In genomic region chr15:34366271-34367043, GRCh38 we compare ENCODE assay signal across 8 cellular contexts. TPM values are rescaled to one million over a fixed set of nuclear protein-coding genes. Genes with fewer than 3 reads are reported as not detected.
A peak's percentile ranks its signal among the peaks of the same experiment; 100 is the strongest.
DNase-seq lines count a peak whose midpoint lies in the region; ATAC-seq, FAIRE-seq and TF ChIP-seq lines count a peak whose summit lies in the region.

No MANE protein-coding gene starts in this region.

- peak; percentile 78 to 79 for DNase-seq in NCI-H2081 (lab: John Stamatoyannopoulos, UW)
- peak; percentile 76 for DNase-seq in cerebellar cortex (ENCODE audit: low spot score)
- peak; percentile 91 for DNase-seq in kidney
- peak; percentile 37 for DNase-seq in stimulated activated CD4-positive, alpha-beta T cell treated with anti-CD3 and anti-CD28 coated beads, Interleukin-12 subunit alpha, Interleukin-12 subunit beta, amount 100 ng/mL, for 4 hours
- no peak for DNase-seq in DMS114 treated with DMSO at 0.1 percent for 48 hours (lab: John Stamatoyannopoulos, UW; ENCODE audit: unreplicated experiment)

- H3K4me3 ChIP-seq in ACC112 (ENCODE audit: low read depth, low read length) (peak overlapping the region; percentile 89), kidney (ENCODE audit: low read length in 2 of 2) (peak overlapping the region; percentile 67 to 79)

- H3K27ac ChIP-seq in ACC112 (ENCODE audit: low read depth, low read length) (no peak overlapping the region), VCaP (peak overlapping the region; percentile 92), kidney (ENCODE audit: low read depth in 2 of 2, low read length in 2 of 2) (peak overlapping the region in 1 of 2 donors; percentile 23)

- peak; percentile 0 for ATAC-seq in GM19035 (IDR thresholded peaks at IDR 0.05; ENCODE audit: unreplicated experiment)

- peak overlapping the region; percentile 54 to 55 for H3K9ac ChIP-seq in kidney (ENCODE audit: low read length in 2 of 2)

- peak overlapping the region; percentile 78 for H2AFZ ChIP-seq in ACC112 (ENCODE audit: low read length, unreplicated experiment)

- H3K9me3 ChIP-seq in kidney (ENCODE audit: control insufficient read depth in 1 of 2, low read length in 2 of 2), result no peaks in the 10 kb centered on the region

- intact Hi-C loops in kidney (cut with DNase I), result loop anchor here (5.0 kb wide), 1 partner anchor 124 kb away; no protein-coding TSS in a partner anchor

- no peak for FAIRE-seq in kidney (lab: Jason Lieb, UNC)

- H3K4me1 ChIP-seq in ACC112 (ENCODE audit: control insufficient read depth, insufficient read depth, low read length, unreplicated experiment) (peaks cover 30% of the 10 kb centered on the region), kidney (ENCODE audit: control insufficient read depth in 1 of 2, insufficient read depth in 1 of 2, low read depth in 1 of 2, low read length in 2 of 2) (peaks cover 0 to 17% of the 10 kb centered on the region in 2 donors)

- TF ChIP-seq CTCF in VCaP (conservative IDR thresholded peaks at IDR 0.05), result no peak
- no peak for TF ChIP-seq CTCF in kidney (IDR thresholded peaks at IDR 0.05; ENCODE audit: borderline replicate concordance, extremely low read depth, insufficient read depth)

- no peaks in the 10 kb centered on the region for H3K27me3 ChIP-seq in ACC112 (ENCODE audit: insufficient read depth, low read length)

- H3K79me2 ChIP-seq in ACC112 (ENCODE audit: control insufficient read depth, insufficient read depth, low read length, unreplicated experiment), result peaks cover 11% of the 10 kb centered on the region

- H3K36me3 ChIP-seq in ACC112 (ENCODE audit: insufficient read depth, low read length) (no peaks in the 10 kb centered on the region), kidney (ENCODE audit: control insufficient read depth in 1 of 2, insufficient read depth in 2 of 2, low read length in 2 of 2) (no peaks in the 10 kb centered on the region)

RNA-seq across cellular contexts. Expression of gene LPCAT4, which starts 0.5 kb away (rescaled TPM):
- total RNA-seq in kidney, result 37.5 TPM
- 22.5 TPM for polyA plus RNA-seq in kidney (ENCODE audit: insufficient read depth, low read depth, low replicate concordance)

RNA-seq across cellular contexts. Expression of gene NUTM1, which starts 23.3 kb away (rescaled TPM):
- total RNA-seq in kidney, result not detected
- polyA plus RNA-seq in kidney (ENCODE audit: insufficient read depth, low read depth, low replicate concordance), result not detected

RNA-seq across cellular contexts. Expression of gene NOP10, which starts 23.5 kb away (rescaled TPM):
- 92.9 TPM for total RNA-seq in kidney
- polyA plus RNA-seq in kidney (ENCODE audit: insufficient read depth, low read depth, low replicate concordance), result 383 TPM

RNA-seq across cellular contexts. Expression of gene SLC12A6, which starts 28.9 kb away (rescaled TPM):
- total RNA-seq in kidney, result 22.6 TPM
- polyA plus RNA-seq in kidney (ENCODE audit: insufficient read depth, low read depth, low replicate concordance), result 6.7 TPM
